In genomic region chr1:81730881-81731280, GRCh38 we compare ENCODE assay signal across 29 cellular contexts.
DNase-seq lines count a peak whose midpoint lies in the region; ATAC-seq, FAIRE-seq and TF ChIP-seq lines count a peak whose summit lies in the region.
"Had no signal": no experiment of that assay in that cellular context is flagged by ENCODE, and none has a peak within 500 bp of the region (broad histone marks: within the 10 kb centered on the region; RNA-seq: fewer than 3 reads in every experiment).

No MANE protein-coding gene starts in this region.

- H3K9me3 ChIP-seq in GM12878 (replicated peaks; ENCODE audit: control insufficient read depth, insufficient read depth, low read length), result no peaks in the 10 kb centered on the region
- no peaks in the 10 kb centered on the region for H3K9me3 ChIP-seq in H9 (ENCODE audit: control insufficient read depth, low read depth, low read length)
- H3K9me3 ChIP-seq: heart left ventricle, psoas muscle, upper lobe of left lung had no signal

- no peak overlapping the region for H4K8ac ChIP-seq in H9 (replicated peaks; ENCODE audit: insufficient read length, low read depth, low read length)

- no peak overlapping the region for H3K9ac ChIP-seq in GM12878 (ENCODE audit: control insufficient read depth, insufficient read depth, low read length)
- H3K9ac ChIP-seq in H9 (ENCODE audit: extremely low read depth, insufficient read length, low read length), result no peak overlapping the region

- no TSS peak for BruUV-seq in GM12878 (replicated peaks; lab: Mats Ljungman, UMichigan)

- H3K4me3 Mint-ChIP-seq in H9, result no peak overlapping the region
- H3K4me3 Mint-ChIP-seq: activated CD4-positive, alpha-beta memory T cell treated with anti-CD3 and anti-CD28 coated beads, Interleukin-2, amount 10 ng/mL, durations not matched to agents 7 days and 5 days; dendritic cell treated with granulocyte-macrophage colony-stimulating factor and Interleukin-4, amounts not matched to agents 40 ng/mL and 50 ng/mL, for 4 days; IgD-negative memory B cell; natural killer cell treated with Interleukin-12 subunit alpha and Interleukin-12 subunit beta and Interleukin-15 and Interleukin-18, amount 100 ng/mL, for 72 hours; stimulated activated effector memory CD8-positive, alpha-beta T cell treated with anti-CD3 and anti-CD28 coated beads, Interleukin-12 subunit alpha, Interleukin-12 subunit beta, amount 100 ng/mL, for 72 hours had no signal

- ATAC-seq in GM19467 (IDR thresholded peaks at IDR 0.05; ENCODE audit: unreplicated experiment) (peak; percentile 66), HG03060 (IDR thresholded peaks at IDR 0.05; ENCODE audit: low read depth, unreplicated experiment) (peak; percentile 74), GM12878 (peak; percentile 80)
- ATAC-seq: heart left ventricle; natural killer cell treated with Interleukin-12 subunit alpha and Interleukin-12 subunit beta and Interleukin-15 and Interleukin-18, amount 100 ng/mL, for 72 hours; psoas muscle; stimulated activated effector memory CD8-positive, alpha-beta T cell treated with anti-CD3 and anti-CD28 coated beads, Interleukin-12 subunit alpha, Interleukin-12 subunit beta, amount 100 ng/mL, for 72 hours had no signal

- H3K27me3 ChIP-seq in GM12878 (replicated peaks in 1 of 2; ENCODE audit: control insufficient read depth in 2 of 2, insufficient read depth in 2 of 2, low read length in 1 of 2) (no peaks in the 10 kb centered on the region), H9 (ENCODE audit: insufficient read depth, low read length) (no peaks in the 10 kb centered on the region)
- H3K27me3 ChIP-seq: heart left ventricle, upper lobe of left lung had no signal

- DNase-seq in GM12878 (ENCODE audit: low read depth, low spot score), result no peak
- no peak for DNase-seq in HPDE6-E6E7 (ENCODE audit: extremely low spot score)
- DNase-seq in cerebellum (ENCODE audit: low spot score), result no peak
- DNase-seq in H9, result no peak
- DNase-seq in foreskin melanocyte, result no peak
- DNase-seq: activated CD4-positive, alpha-beta memory T cell treated with anti-CD3 and anti-CD28 coated beads, Interleukin-2, amount 10 ng/mL, durations not matched to agents 7 days and 5 days; activated CD8-positive, alpha-beta memory T cell treated with anti-CD3 and anti-CD28 coated beads, Interleukin-2, amount 50 U/mL, for 4 hours; activated naive CD4-positive, alpha-beta T cell; central memory CD4-positive, alpha-beta T cell; COR-L47; DMS53; HCEC 1CT; heart left ventricle; NCI-H1048; NCI-H1694 treated with DMSO at 0.1 percent for 48 hours; occipital lobe; psoas muscle; stimulated activated CD4-positive, alpha-beta T cell treated with anti-CD3 and anti-CD28 coated beads, Interleukin-15, amount 100 ng/mL, for 24 hours; substantia nigra; upper lobe of left lung had no signal

- SMC1A ChIA-PET in GM12878 (lab: Charles Lee; ENCODE audit: uncharacterized antibody, unreplicated experiment), result interaction anchor here (0.9 to 1.1 kb wide), 3 partner anchors 23 to 32 kb away, joined by 3 to 4 read pairs (median 3); no protein-coding TSS in a partner anchor

- no peak overlapping the region for H3K4me2 ChIP-seq in GM12878 (ENCODE audit: control insufficient read depth, insufficient read depth)
- H3K4me2 ChIP-seq in H9 (ENCODE audit: insufficient read depth, insufficient read length, low read length), result no peak overlapping the region

- no peaks in the 10 kb centered on the region for H3K36me3 ChIP-seq in GM12878 (ENCODE audit: control insufficient read depth in 2 of 2, insufficient read depth in 2 of 2, low read length in 1 of 2)
- H3K36me3 ChIP-seq: heart left ventricle, upper lobe of left lung had no signal

- RAD21 ChIA-PET in GM12878 (lab: Charles Lee; ENCODE audit: unreplicated experiment), result no interaction called here

- no peak overlapping the region for H4K91ac ChIP-seq in H9 (ENCODE audit: insufficient read length, low read depth, low read length)

- H3K4me1 Mint-ChIP-seq in H9, result peaks cover 16 to 24% of the 10 kb centered on the region in 2 experiments
- H3K4me1 Mint-ChIP-seq: activated CD4-positive, alpha-beta memory T cell treated with anti-CD3 and anti-CD28 coated beads, Interleukin-2, amount 10 ng/mL, durations not matched to agents 7 days and 5 days; stimulated activated effector memory CD8-positive, alpha-beta T cell treated with anti-CD3 and anti-CD28 coated beads, Interleukin-12 subunit alpha, Interleukin-12 subunit beta, amount 100 ng/mL, for 72 hours had no signal

- no peak overlapping the region for H2BK20ac ChIP-seq in H9 (ENCODE audit: low read depth, low read length, poor library complexity, severe bottlenecking)

- no peaks in the 10 kb centered on the region for H3K79me1 ChIP-seq in H9 (ENCODE audit: insufficient read depth, low read depth, low read length, poor library complexity, severe bottlenecking)

- H3K4me1 ChIP-seq in GM12878 (ENCODE audit: control insufficient read depth, insufficient read depth, low read length) (no peaks in the 10 kb centered on the region), H9 (ENCODE audit: insufficient read depth, low read length) (peaks cover 7% of the 10 kb centered on the region; the same call in 1 of the 2 replicates)
- H3K4me1 ChIP-seq: psoas muscle, upper lobe of left lung had no signal

- no peaks in the 10 kb centered on the region; a peak in 1 of 5 replicates for H3K9me3 Mint-ChIP-seq in H9
- H3K9me3 Mint-ChIP-seq: activated CD4-positive, alpha-beta memory T cell treated with anti-CD3 and anti-CD28 coated beads, Interleukin-2, amount 10 ng/mL, durations not matched to agents 7 days and 5 days; IgD-negative memory B cell had no signal

- H3K4ac ChIP-seq in H9 (ENCODE audit: low read depth, low read length), result no peak overlapping the region

- no peak for FAIRE-seq in GM12878 (lab: Jason Lieb, UNC)
- FAIRE-seq: GM19239 had no signal

- WGBS in GM12878 (ENCODE audit: insufficient coverage, insufficient replicate concordance, low lambda C conversion rate, missing lambda C conversion rate), result 0% methylated on average over 1 of the region's 1 CpG
- no CpG with 5 or more reads among the region's 1 CpG for WGBS in H9 (ENCODE audit: extremely low coverage, insufficient read length, low lambda C conversion rate)

- H4K20me1 ChIP-seq in GM12878 (ENCODE audit: control insufficient read depth, insufficient read depth) (no peaks in the 10 kb centered on the region), H9 (ENCODE audit: control insufficient read depth, insufficient read depth, insufficient read length) (no peaks in the 10 kb centered on the region)

- H2AFZ ChIP-seq in GM12878 (ENCODE audit: control insufficient read depth, low read depth, low read length) (no peak overlapping the region), H9 (ENCODE audit: low read length) (no peak overlapping the region)

- H3K14ac ChIP-seq in H9 (ENCODE audit: insufficient read depth, low read length), result no peak overlapping the region

- no peak overlapping the region for H2AK5ac ChIP-seq in H9 (ENCODE audit: insufficient read length, low read length)

- TF ChIP-seq POLR2A in GM12878 (IDR thresholded peaks at IDR 0.05; ENCODE audit: low read depth, low read length), result no peak

- intact Hi-C loops in GM12878 (cut with micrococcal nuclease; ENCODE audit: unreplicated experiment), result no loop called here

- H2BK5ac ChIP-seq in H9 (ENCODE audit: insufficient read length, low read length), result no peak overlapping the region

- no peaks in the 10 kb centered on the region for H3K27me3 Mint-ChIP-seq in H9 (ENCODE audit: low read depth)
- H3K27me3 Mint-ChIP-seq: activated CD4-positive, alpha-beta memory T cell treated with anti-CD3 and anti-CD28 coated beads, Interleukin-2, amount 10 ng/mL, durations not matched to agents 7 days and 5 days; dendritic cell treated with granulocyte-macrophage colony-stimulating factor and Interleukin-4, amounts not matched to agents 40 ng/mL and 50 ng/mL, for 4 days; IgD-negative memory B cell; natural killer cell treated with Interleukin-12 subunit alpha and Interleukin-12 subunit beta and Interleukin-15 and Interleukin-18, amount 100 ng/mL, for 72 hours had no signal

- H3K23me2 ChIP-seq in H9 (ENCODE audit: insufficient read length, low read depth, low read length, poor library complexity, severe bottlenecking), result no peaks in the 10 kb centered on the region

- POLR2A ChIA-PET in GM12878 (lab: Charles Lee), result no interaction called here

- H2BK15ac ChIP-seq in H9 (ENCODE audit: low read depth, low read length), result no peak overlapping the region

- no peak overlapping the region for H3K27ac ChIP-seq in GM12878 (ENCODE audit: control insufficient read depth, insufficient read depth)
- no peak overlapping the region for H3K27ac ChIP-seq in H9 (ENCODE audit: insufficient read length, low read depth, low read length)
- H3K27ac ChIP-seq: C4-2B, heart left ventricle, psoas muscle, upper lobe of left lung had no signal

- no peak overlapping the region for H3K4me3 ChIP-seq in GM12878
- H3K4me3 ChIP-seq: heart left ventricle, lung, psoas muscle, upper lobe of left lung had no signal

- no peak overlapping the region for H2BK120ac ChIP-seq in H9 (ENCODE audit: low read depth, low read length, poor library complexity, severe bottlenecking)

- H3K56ac ChIP-seq in H9 (ENCODE audit: insufficient read length, low read depth, low read length), result no peak overlapping the region

- no peak overlapping the region for H3T11ph ChIP-seq in H9 (ENCODE audit: low read length)

- no peak overlapping the region for H3K18ac ChIP-seq in H9 (ENCODE audit: insufficient read length, low read depth, low read length)

- TF ChIP-seq CTCF in GM12878 (IDR thresholded peaks at IDR 0.05 in 2 of 3, conservative IDR thresholded peaks at IDR 0.05 in 1 of 3; ENCODE audit: control insufficient read depth in 2 of 3, extremely low read depth in 1 of 3, insufficient read depth in 1 of 3, low read depth in 3 of 3, low read length in 3 of 3) (no peak), H9 (conservative IDR thresholded peaks at IDR 0.05) (no peak)

- no peak overlapping the region for H3K23ac ChIP-seq in H9 (ENCODE audit: insufficient read length, low read depth, low read length)

- H4K5ac ChIP-seq in H9 (ENCODE audit: insufficient read length, low read depth, low read length), result no peak overlapping the region

- no peaks in the 10 kb centered on the region for H3K36me3 Mint-ChIP-seq in H9 (ENCODE audit: insufficient read depth in 1 of 3, low read depth in 3 of 3)
- H3K36me3 Mint-ChIP-seq: IgD-negative memory B cell; stimulated activated effector memory CD8-positive, alpha-beta T cell treated with anti-CD3 and anti-CD28 coated beads, Interleukin-12 subunit alpha, Interleukin-12 subunit beta, amount 100 ng/mL, for 72 hours had no signal

- H2BK12ac ChIP-seq in H9 (ENCODE audit: insufficient read length, low read depth, low read length), result no peak overlapping the region

- TF ChIP-seq EP300 in GM12878 (IDR thresholded peaks at IDR 0.05; ENCODE audit: borderline replicate concordance in 1 of 2, control insufficient read depth in 1 of 2, low read depth in 2 of 2, low read length in 2 of 2), result no peak; a peak in 1 of 4 replicates

- no peaks in the 10 kb centered on the region for H3K79me2 ChIP-seq in GM12878 (ENCODE audit: control insufficient read depth, insufficient read depth, low read length)
- H3K79me2 ChIP-seq in H9 (ENCODE audit: insufficient read depth, low read length), result no peaks in the 10 kb centered on the region

- CTCF ChIA-PET in GM12878 (lab: Yijun Ruan, JAX), result no interaction called here

- H3K27ac Mint-ChIP-seq in H9, result no peak overlapping the region
- H3K27ac Mint-ChIP-seq: activated CD4-positive, alpha-beta memory T cell treated with anti-CD3 and anti-CD28 coated beads, Interleukin-2, amount 10 ng/mL, durations not matched to agents 7 days and 5 days; dendritic cell treated with granulocyte-macrophage colony-stimulating factor and Interleukin-4, amounts not matched to agents 40 ng/mL and 50 ng/mL, for 4 days; IgD-negative memory B cell; natural killer cell treated with Interleukin-12 subunit alpha and Interleukin-12 subunit beta and Interleukin-15 and Interleukin-18, amount 100 ng/mL, for 72 hours; stimulated activated effector memory CD8-positive, alpha-beta T cell treated with anti-CD3 and anti-CD28 coated beads, Interleukin-12 subunit alpha, Interleukin-12 subunit beta, amount 100 ng/mL, for 72 hours had no signal

- in situ Hi-C loops in GM12878 (cut with MboI), result no loop called here

- TF ChIP-seq RAD21 in GM12878 (IDR thresholded peaks at IDR 0.05; ENCODE audit: insufficient read depth, low read depth, low read length), result no peak
